1 cellular context compared by ENCODE assay signal in the genomic region with DNA sequence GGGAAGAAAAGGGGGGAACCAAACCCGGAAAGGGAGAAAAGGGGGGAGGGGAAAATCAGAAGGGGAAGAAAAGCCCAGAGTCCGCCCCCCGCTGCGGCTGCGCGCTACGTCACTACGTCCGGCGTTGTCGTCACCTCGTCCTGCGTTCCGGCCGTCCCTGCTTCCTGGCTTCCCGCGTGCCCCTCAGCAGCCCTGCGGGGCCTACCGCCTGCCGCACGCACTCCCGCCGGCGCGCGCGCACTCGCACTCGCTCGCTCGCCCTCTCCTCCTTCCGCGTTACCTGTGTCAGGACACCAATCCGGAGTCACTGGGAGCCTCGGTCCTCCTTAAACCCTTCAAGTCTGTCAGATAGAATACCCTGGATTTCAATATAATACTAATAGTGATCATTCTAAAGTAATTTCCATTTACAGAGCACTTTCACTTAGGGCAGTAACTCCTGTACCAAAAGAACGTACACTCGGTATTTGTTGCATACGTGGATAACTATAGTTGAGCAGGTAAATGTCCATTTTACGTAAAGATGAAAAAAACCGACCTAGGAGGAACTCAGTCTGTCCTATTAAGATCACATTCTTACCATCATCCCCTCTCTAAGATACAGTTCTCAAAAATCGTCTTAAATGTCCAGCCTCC.
A peak's percentile ranks its signal among the peaks of the same experiment; 100 is the strongest.
TF ChIP-seq lines count a peak whose summit lies in the region.

A gene (minus strand): TSS at position 113 of the 636 bp plus-strand sequence. CDS start 120,615 bp downstream, outside the sequence.

TF ChIP-seq in HepG2, 621 proteins besides CTCF, POLR2A, EP300 and RAD21 (continued from another document and continues in another):
- TF ChIP-seq, protein P1, sequence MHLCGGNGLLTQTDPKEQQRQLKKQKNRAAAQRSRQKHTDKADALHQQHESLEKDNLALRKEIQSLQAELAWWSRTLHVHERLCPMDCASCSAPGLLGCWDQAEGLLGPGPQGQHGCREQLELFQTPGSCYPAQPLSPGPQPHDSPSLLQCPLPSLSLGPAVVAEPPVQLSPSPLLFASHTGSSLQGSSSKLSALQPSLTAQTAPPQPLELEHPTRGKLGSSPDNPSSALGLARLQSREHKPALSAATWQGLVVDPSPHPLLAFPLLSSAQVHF (CRISPR knock-in tag; IDR thresholded peaks at IDR 0.05): peak; percentile 68; the same call in 1 of the 2 replicates
- peak; percentile 89; the same call in 1 of the 2 replicates for TF ChIP-seq ZIK1 (CRISPR knock-in tag; IDR thresholded peaks at IDR 0.05; ENCODE audit: borderline replicate concordance, low read depth)
- TF ChIP-seq, protein P2, sequence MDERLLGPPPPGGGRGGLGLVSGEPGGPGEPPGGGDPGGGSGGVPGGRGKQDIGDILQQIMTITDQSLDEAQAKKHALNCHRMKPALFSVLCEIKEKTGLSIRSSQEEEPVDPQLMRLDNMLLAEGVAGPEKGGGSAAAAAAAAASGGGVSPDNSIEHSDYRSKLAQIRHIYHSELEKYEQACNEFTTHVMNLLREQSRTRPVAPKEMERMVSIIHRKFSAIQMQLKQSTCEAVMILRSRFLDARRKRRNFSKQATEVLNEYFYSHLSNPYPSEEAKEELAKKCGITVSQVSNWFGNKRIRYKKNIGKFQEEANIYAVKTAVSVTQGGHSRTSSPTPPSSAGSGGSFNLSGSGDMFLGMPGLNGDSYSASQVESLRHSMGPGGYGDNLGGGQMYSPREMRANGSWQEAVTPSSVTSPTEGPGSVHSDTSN (CRISPR knock-in tag; IDR thresholded peaks at IDR 0.05): no peak
- TF ChIP-seq ZMYM2 (CRISPR knock-in tag; IDR thresholded peaks at IDR 0.05): no peak
- TF ChIP-seq ZNF670 (CRISPR knock-in tag; IDR thresholded peaks at IDR 0.05; ENCODE audit: borderline replicate concordance): peak; percentile 73; the same call in 1 of the 2 replicates
- no peak for TF ChIP-seq ZNF644 (CRISPR knock-in tag; IDR thresholded peaks at IDR 0.05; ENCODE audit: low read depth)
- no peak for TF ChIP-seq REXO4 (CRISPR knock-in tag; IDR thresholded peaks at IDR 0.05; ENCODE audit: borderline replicate concordance)
- no peak for TF ChIP-seq ZNF446 (CRISPR knock-in tag; IDR thresholded peaks at IDR 0.05)
- TF ChIP-seq, protein P3, sequence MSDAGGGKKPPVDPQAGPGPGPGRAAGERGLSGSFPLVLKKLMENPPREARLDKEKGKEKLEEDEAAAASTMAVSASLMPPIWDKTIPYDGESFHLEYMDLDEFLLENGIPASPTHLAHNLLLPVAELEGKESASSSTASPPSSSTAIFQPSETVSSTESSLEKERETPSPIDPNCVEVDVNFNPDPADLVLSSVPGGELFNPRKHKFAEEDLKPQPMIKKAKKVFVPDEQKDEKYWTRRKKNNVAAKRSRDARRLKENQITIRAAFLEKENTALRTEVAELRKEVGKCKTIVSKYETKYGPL (CRISPR knock-in tag; IDR thresholded peaks at IDR 0.05): peak; percentile 40; the same call in 1 of the 2 replicates
- TF ChIP-seq, protein P4, sequence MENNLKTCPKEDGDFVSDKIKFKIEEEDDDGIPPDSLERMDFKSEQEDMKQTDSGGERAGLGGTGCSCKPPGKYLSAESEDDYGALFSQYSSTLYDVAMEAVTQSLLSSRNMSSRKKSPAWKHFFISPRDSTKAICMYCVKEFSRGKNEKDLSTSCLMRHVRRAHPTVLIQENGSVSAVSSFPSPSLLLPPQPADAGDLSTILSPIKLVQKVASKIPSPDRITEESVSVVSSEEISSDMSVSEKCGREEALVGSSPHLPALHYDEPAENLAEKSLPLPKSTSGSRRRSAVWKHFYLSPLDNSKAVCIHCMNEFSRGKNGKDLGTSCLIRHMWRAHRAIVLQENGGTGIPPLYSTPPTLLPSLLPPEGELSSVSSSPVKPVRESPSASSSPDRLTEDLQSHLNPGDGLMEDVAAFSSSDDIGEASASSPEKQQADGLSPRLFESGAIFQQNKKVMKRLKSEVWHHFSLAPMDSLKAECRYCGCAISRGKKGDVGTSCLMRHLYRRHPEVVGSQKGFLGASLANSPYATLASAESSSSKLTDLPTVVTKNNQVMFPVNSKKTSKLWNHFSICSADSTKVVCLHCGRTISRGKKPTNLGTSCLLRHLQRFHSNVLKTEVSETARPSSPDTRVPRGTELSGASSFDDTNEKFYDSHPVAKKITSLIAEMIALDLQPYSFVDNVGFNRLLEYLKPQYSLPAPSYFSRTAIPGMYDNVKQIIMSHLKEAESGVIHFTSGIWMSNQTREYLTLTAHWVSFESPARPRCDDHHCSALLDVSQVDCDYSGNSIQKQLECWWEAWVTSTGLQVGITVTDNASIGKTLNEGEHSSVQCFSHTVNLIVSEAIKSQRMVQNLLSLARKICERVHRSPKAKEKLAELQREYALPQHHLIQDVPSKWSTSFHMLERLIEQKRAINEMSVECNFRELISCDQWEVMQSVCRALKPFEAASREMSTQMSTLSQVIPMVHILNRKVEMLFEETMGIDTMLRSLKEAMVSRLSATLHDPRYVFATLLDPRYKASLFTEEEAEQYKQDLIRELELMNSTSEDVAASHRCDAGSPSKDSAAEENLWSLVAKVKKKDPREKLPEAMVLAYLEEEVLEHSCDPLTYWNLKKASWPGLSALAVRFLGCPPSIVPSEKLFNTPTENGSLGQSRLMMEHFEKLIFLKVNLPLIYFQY (CRISPR knock-in tag; IDR thresholded peaks at IDR 0.05; ENCODE audit: borderline replicate concordance): 0 out of 2 replicates have a peak, but pooled peaks have one; percentile 36
- no peak; the same call in 1 of the 2 replicates for TF ChIP-seq ZNF839 (CRISPR knock-in tag; IDR thresholded peaks at IDR 0.05; ENCODE audit: borderline replicate concordance)
- TF ChIP-seq CBX1 (IDR thresholded peaks at IDR 0.05; ENCODE audit: low read depth): no peak
- TF ChIP-seq ZFAT (CRISPR knock-in tag; conservative IDR thresholded peaks at IDR 0.05): no peak
- TF ChIP-seq, protein P5, sequence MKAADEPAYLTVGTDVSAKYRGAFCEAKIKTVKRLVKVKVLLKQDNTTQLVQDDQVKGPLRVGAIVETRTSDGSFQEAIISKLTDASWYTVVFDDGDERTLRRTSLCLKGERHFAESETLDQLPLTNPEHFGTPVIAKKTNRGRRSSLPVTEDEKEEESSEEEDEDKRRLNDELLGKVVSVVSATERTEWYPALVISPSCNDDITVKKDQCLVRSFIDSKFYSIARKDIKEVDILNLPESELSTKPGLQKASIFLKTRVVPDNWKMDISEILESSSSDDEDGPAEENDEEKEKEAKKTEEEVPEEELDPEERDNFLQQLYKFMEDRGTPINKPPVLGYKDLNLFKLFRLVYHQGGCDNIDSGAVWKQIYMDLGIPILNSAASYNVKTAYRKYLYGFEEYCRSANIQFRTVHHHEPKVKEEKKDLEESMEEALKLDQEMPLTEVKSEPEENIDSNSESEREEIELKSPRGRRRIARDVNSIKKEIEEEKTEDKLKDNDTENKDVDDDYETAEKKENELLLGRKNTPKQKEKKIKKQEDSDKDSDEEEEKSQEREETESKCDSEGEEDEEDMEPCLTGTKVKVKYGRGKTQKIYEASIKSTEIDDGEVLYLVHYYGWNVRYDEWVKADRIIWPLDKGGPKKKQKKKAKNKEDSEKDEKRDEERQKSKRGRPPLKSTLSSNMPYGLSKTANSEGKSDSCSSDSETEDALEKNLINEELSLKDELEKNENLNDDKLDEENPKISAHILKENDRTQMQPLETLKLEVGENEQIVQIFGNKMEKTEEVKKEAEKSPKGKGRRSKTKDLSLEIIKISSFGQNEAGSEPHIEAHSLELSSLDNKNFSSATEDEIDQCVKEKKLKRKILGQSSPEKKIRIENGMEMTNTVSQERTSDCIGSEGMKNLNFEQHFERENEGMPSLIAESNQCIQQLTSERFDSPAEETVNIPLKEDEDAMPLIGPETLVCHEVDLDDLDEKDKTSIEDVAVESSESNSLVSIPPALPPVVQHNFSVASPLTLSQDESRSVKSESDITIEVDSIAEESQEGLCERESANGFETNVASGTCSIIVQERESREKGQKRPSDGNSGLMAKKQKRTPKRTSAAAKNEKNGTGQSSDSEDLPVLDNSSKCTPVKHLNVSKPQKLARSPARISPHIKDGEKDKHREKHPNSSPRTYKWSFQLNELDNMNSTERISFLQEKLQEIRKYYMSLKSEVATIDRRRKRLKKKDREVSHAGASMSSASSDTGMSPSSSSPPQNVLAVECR (CRISPR knock-in tag; IDR thresholded peaks at IDR 0.05; ENCODE audit: borderline replicate concordance): peak; percentile 75; the same call in 1 of the 2 replicates
- TF ChIP-seq ZNF605 (CRISPR knock-in tag; IDR thresholded peaks at IDR 0.05): peak; percentile 55; the same call in 1 of the 2 replicates
- TF ChIP-seq PTBP1 (IDR thresholded peaks at IDR 0.05; ENCODE audit: low read depth, low read length, poor library complexity, severe bottlenecking): no peak
- TF ChIP-seq, protein P6, sequence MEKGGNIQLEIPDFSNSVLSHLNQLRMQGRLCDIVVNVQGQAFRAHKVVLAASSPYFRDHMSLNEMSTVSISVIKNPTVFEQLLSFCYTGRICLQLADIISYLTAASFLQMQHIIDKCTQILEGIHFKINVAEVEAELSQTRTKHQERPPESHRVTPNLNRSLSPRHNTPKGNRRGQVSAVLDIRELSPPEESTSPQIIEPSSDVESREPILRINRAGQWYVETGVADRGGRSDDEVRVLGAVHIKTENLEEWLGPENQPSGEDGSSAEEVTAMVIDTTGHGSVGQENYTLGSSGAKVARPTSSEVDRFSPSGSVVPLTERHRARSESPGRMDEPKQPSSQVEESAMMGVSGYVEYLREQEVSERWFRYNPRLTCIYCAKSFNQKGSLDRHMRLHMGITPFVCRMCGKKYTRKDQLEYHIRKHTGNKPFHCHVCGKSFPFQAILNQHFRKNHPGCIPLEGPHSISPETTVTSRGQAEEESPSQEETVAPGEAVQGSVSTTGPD (CRISPR knock-in tag; IDR thresholded peaks at IDR 0.05): no peak
- no peak for TF ChIP-seq HDAC6 (IDR thresholded peaks at IDR 0.05; ENCODE audit: low read depth, low read length)
- TF ChIP-seq SATB2 (CRISPR knock-in tag; IDR thresholded peaks at IDR 0.05): no peak
- no peak for TF ChIP-seq NPAS2 (CRISPR knock-in tag; IDR thresholded peaks at IDR 0.05; ENCODE audit: borderline replicate concordance)
- no peak for TF ChIP-seq ZC3H13 (CRISPR knock-in tag; IDR thresholded peaks at IDR 0.05)
- no peak for TF ChIP-seq ZNF777 (CRISPR knock-in tag; IDR thresholded peaks at IDR 0.05)
- peak; percentile 92; the same call in 1 of the 2 replicates for TF ChIP-seq KDM5B (CRISPR knock-in tag; IDR thresholded peaks at IDR 0.05; ENCODE audit: borderline replicate concordance)
- peak; percentile 83 for TF ChIP-seq ETV5 (CRISPR knock-in tag; IDR thresholded peaks at IDR 0.05; ENCODE audit: borderline replicate concordance)
- TF ChIP-seq TBP (CRISPR knock-in tag; IDR thresholded peaks at IDR 0.05): no peak
- TF ChIP-seq NCOR1 (IDR thresholded peaks at IDR 0.05; ENCODE audit: borderline replicate concordance, low read length): no peak
- TF ChIP-seq DR1 (CRISPR knock-in tag; IDR thresholded peaks at IDR 0.05): peak; percentile 74
- TF ChIP-seq ZNF558 (CRISPR knock-in tag; IDR thresholded peaks at IDR 0.05; ENCODE audit: borderline replicate concordance): peak; percentile 50; the same call in 1 of the 2 replicates
- TF ChIP-seq ZNF256 (CRISPR knock-in tag; conservative IDR thresholded peaks at IDR 0.05): peak; percentile 44; the same call in 1 of the 2 replicates
- TF ChIP-seq CBX2 (IDR thresholded peaks at IDR 0.05; ENCODE audit: low read depth, low read length): no peak
- no peak for TF ChIP-seq CBX2 (CRISPR knock-in tag; IDR thresholded peaks at IDR 0.05; ENCODE audit: low read depth)
- TF ChIP-seq KDM3A (CRISPR knock-in tag; IDR thresholded peaks at IDR 0.05; ENCODE audit: low read depth): peak; percentile 72
- TF ChIP-seq, protein P7, sequence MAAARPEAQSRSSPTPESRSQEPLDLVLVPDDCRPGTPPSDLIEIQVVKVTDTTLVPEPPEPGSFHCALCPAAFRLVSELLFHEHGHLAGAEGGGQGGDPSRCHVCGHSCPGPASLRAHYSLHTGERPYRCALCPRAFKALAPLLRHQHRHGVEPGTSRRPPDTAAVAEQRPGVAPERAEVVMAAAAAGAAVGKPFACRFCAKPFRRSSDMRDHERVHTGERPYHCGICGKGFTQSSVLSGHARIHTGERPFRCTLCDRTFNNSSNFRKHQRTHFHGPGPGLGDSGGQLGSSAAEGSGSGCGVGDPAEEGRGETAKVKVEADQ (CRISPR knock-in tag; IDR thresholded peaks at IDR 0.05; ENCODE audit: borderline replicate concordance): 0 out of 2 replicates have a peak, but pooled peaks have one; percentile 10
- TF ChIP-seq ZNF282 (IDR thresholded peaks at IDR 0.05; ENCODE audit: partially characterized antibody): no peak
- TF ChIP-seq POLR2AphosphoS2 (IDR thresholded peaks at IDR 0.05; ENCODE audit: low read depth, low read length): no peak
- no peak for TF ChIP-seq IKZF1 (IDR thresholded peaks at IDR 0.05)
- TF ChIP-seq HOXA3 (CRISPR knock-in tag; IDR thresholded peaks at IDR 0.05): peak; percentile 98
- TF ChIP-seq CCDC6 (CRISPR knock-in tag; IDR thresholded peaks at IDR 0.05): 0 out of 2 replicates have a peak, but pooled peaks have one; percentile 48
- no peak for TF ChIP-seq SRSF1 (optimal IDR thresholded peaks at IDR 0.05; ENCODE audit: low read depth, low read length)
- TF ChIP-seq HNRNPUL1 (IDR thresholded peaks at IDR 0.05; ENCODE audit: low read depth, low read length): 0 out of 2 replicates have a peak, but pooled peaks have one; percentile 21
- TF ChIP-seq, protein P8, sequence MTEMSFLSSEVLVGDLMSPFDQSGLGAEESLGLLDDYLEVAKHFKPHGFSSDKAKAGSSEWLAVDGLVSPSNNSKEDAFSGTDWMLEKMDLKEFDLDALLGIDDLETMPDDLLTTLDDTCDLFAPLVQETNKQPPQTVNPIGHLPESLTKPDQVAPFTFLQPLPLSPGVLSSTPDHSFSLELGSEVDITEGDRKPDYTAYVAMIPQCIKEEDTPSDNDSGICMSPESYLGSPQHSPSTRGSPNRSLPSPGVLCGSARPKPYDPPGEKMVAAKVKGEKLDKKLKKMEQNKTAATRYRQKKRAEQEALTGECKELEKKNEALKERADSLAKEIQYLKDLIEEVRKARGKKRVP (CRISPR knock-in tag; IDR thresholded peaks at IDR 0.05): 0 out of 4 replicates have a peak, but pooled peaks of 1 of the 2 experiments have one; percentile 44
- TF ChIP-seq ZNF879 (CRISPR knock-in tag; IDR thresholded peaks at IDR 0.05): 0 out of 2 replicates have a peak, but pooled peaks have one; percentile 46
